Comparison of ENCODE assay signal across 8 cellular contexts in the genomic region with DNA sequence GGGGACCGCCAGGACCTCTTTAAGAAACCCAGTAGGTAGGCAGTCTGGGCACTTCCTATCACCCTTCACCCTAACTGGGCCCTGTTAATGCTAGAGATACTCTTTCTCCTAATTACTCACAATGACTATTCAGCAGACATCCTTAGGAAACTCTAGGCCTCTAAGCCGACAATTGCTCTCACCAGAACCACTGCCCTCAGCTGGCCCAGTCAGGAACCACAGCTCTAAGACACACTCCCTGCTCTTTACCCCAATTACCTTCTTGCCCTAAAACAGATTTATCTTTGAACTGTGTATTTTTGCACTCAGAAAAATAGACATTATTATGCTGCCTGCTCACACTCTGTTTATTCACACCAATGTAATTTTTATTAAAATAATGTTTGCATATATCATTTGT.
DNase-seq lines count a peak whose midpoint lies in the region; ATAC-seq, FAIRE-seq and TF ChIP-seq lines count a peak whose summit lies in the region.

No MANE protein-coding gene starts in this region.

- H4K20me1 ChIP-seq in MM.1S (ENCODE audit: insufficient read depth, low read length): no peaks in the 10 kb centered on the region

- no peaks in the 10 kb centered on the region for H3K36me3 Mint-ChIP-seq in chondrocyte (ENCODE audit: low read depth)

- no peaks in the 10 kb centered on the region for H3K79me2 ChIP-seq in MM.1S (ENCODE audit: low read length)

- no peaks in the 10 kb centered on the region for H3K9me2 ChIP-seq in MM.1S (replicated peaks; ENCODE audit: insufficient read depth, low read length)

- intact Hi-C loops in A673 (cut with micrococcal nuclease; ENCODE audit: unreplicated experiment): loop anchor here (5.0 kb wide), 1 partner anchor 374 kb away; no protein-coding TSS in a partner anchor
- intact Hi-C loops in pancreas (cut with DNase I): no loop called here

- no peak overlapping the region for H3K4me3 Mint-ChIP-seq in chondrocyte (ENCODE audit: unreplicated experiment)

- H3K9me3 ChIP-seq in A673 (ENCODE audit: low read depth, low read length, poor library complexity, severe bottlenecking) (no peaks in the 10 kb centered on the region), pancreas (no peaks in the 10 kb centered on the region), MM.1S (replicated peaks; ENCODE audit: insufficient read depth, low read length) (no peaks in the 10 kb centered on the region)

- no peak overlapping the region for H3K9ac ChIP-seq in MM.1S (ENCODE audit: low read length)

- H3K27ac Mint-ChIP-seq in chondrocyte (ENCODE audit: unreplicated experiment): no peak overlapping the region

- peaks cover 3% of the 10 kb centered on the region for H3K9me3 Mint-ChIP-seq in chondrocyte (ENCODE audit: low read depth)

- DNase-seq in A673 (ENCODE audit: low spot score): peak; percentile 66
- DNase-seq in chondrocyte (ENCODE audit: low spot score): no peak
- no peak for DNase-seq in pancreas
- no peak for DNase-seq in MM.1S
- DNase-seq in NCI-H510A (lab: John Stamatoyannopoulos, UW): no peak
- DNase-seq in activated effector memory CD4-positive, alpha-beta T cell treated with Interleukin-2 at 50 U/mL for 16 hours: no peak

- ATAC-seq in HG03565 (IDR thresholded peaks at IDR 0.05; ENCODE audit: unreplicated experiment): peak; percentile 57
- peak in 3 of 4 donors; percentile 36 to 71 (median 42) for ATAC-seq in pancreas

- no peaks in the 10 kb centered on the region for H3F3A ChIP-seq in MM.1S (ENCODE audit: insufficient read depth, low read length)

- H3K36me3 ChIP-seq in A673 (ENCODE audit: insufficient read depth, low read length, poor library complexity, severe bottlenecking) (no peaks in the 10 kb centered on the region), pancreas (no peaks in the 10 kb centered on the region), MM.1S (replicated peaks; ENCODE audit: insufficient read depth, low read length) (no peaks in the 10 kb centered on the region)

- H3K4me1 ChIP-seq in A673 (ENCODE audit: insufficient read depth, low read length, poor library complexity, severe bottlenecking) (peaks cover 11% of the 10 kb centered on the region), pancreas (no peaks in the 10 kb centered on the region), MM.1S (ENCODE audit: low read length) (no peaks in the 10 kb centered on the region)

- CTCF ChIA-PET in A673 (lab: Charles Lee): no interaction called here

- H3K4me1 Mint-ChIP-seq in chondrocyte (ENCODE audit: low read depth): peaks cover 13% of the 10 kb centered on the region

- H3K27me3 ChIP-seq in A673 (replicated peaks; ENCODE audit: insufficient read depth, low read depth, low read length, poor library complexity) (no peaks in the 10 kb centered on the region), pancreas (no peaks in the 10 kb centered on the region), MM.1S (replicated peaks; ENCODE audit: insufficient read depth, low read length) (no peaks in the 10 kb centered on the region)

- H3K4me2 ChIP-seq in MM.1S (ENCODE audit: low read depth, low read length): no peak overlapping the region

- POLR2A ChIA-PET in A673 (lab: Charles Lee; ENCODE audit: low non-redundant PET): no interaction called here

- no peaks in the 10 kb centered on the region for H3K27me3 Mint-ChIP-seq in chondrocyte (ENCODE audit: low read depth)

- peak; percentile 61 for TF ChIP-seq CTCF in A673 (conservative IDR thresholded peaks at IDR 0.05; ENCODE audit: low read depth, low read length)
- peak; percentile 65 for TF ChIP-seq CTCF in GM12875 (IDR thresholded peaks at IDR 0.05; ENCODE audit: borderline replicate concordance, insufficient read depth, low read depth, low read length)
- peak; percentile 62 for TF ChIP-seq CTCF in chondrocyte (IDR thresholded peaks at IDR 0.05)
- peak in 1 of 4 donors; percentile 10 for TF ChIP-seq CTCF in pancreas (IDR thresholded peaks at IDR 0.05)
- no peak for TF ChIP-seq CTCF in MM.1S (IDR thresholded peaks at IDR 0.05; ENCODE audit: low read length)

- no peak overlapping the region for H2AFZ ChIP-seq in MM.1S (ENCODE audit: low read length)

- no TSS peak for BruUV-seq in A673 (replicated peaks; lab: Mats Ljungman, UMichigan)

- no peak for FAIRE-seq in pancreas (lab: Jason Lieb, UNC)

- 73 to 75% methylated on average over 2 of the region's 2 CpGs for WGBS in pancreas, 2 donors

- no peak overlapping the region for H3K27ac ChIP-seq in A673 (ENCODE audit: low read depth, low read length, poor library complexity, severe bottlenecking)
- no peak overlapping the region for H3K27ac ChIP-seq in pancreas
- H3K27ac ChIP-seq in MM.1S (ENCODE audit: low read length): no peak overlapping the region

- no peak overlapping the region for H3K4me3 ChIP-seq in A673 (ENCODE audit: low read depth, low read length, poor library complexity, severe bottlenecking)
- no peak overlapping the region for H3K4me3 ChIP-seq in GM12875 (ENCODE audit: low read depth, low read length)
- H3K4me3 ChIP-seq in pancreas: no peak overlapping the region
- H3K4me3 ChIP-seq in MM.1S (ENCODE audit: low read length): no peak overlapping the region
